In the genomic region with DNA sequence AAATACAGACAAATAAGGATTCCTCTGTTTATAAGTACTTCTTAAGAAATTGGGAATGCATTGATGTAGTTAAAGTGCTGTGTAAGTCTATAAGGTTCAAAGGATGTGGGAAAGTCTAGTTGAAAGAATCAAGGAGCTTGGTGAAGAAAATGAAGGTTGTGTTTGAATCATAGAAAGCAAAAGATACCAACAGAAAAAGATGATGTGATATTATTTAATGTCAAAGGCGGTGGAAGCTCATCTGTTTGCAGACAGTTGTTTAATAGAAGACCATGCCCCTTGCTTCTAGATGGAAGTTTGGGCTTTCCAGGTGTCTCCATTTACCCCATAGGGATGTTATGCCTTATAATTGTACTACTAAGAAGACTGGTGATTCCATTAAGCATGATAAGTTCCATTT, we compare ENCODE assay signal across 1 cellular context.
TF ChIP-seq lines count a peak whose summit lies in the region.

No MANE protein-coding gene starts in this region.

TF ChIP-seq in K562, 482 proteins besides CTCF, POLR2A, EP300 and RAD21 (continued from another document):
- TF ChIP-seq, protein P1, sequence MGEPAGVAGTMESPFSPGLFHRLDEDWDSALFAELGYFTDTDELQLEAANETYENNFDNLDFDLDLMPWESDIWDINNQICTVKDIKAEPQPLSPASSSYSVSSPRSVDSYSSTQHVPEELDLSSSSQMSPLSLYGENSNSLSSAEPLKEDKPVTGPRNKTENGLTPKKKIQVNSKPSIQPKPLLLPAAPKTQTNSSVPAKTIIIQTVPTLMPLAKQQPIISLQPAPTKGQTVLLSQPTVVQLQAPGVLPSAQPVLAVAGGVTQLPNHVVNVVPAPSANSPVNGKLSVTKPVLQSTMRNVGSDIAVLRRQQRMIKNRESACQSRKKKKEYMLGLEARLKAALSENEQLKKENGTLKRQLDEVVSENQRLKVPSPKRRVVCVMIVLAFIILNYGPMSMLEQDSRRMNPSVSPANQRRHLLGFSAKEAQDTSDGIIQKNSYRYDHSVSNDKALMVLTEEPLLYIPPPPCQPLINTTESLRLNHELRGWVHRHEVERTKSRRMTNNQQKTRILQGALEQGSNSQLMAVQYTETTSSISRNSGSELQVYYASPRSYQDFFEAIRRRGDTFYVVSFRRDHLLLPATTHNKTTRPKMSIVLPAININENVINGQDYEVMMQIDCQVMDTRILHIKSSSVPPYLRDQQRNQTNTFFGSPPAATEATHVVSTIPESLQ (CRISPR knock-in tag; IDR thresholded peaks at IDR 0.05): no peak
- TF ChIP-seq, protein P2, sequence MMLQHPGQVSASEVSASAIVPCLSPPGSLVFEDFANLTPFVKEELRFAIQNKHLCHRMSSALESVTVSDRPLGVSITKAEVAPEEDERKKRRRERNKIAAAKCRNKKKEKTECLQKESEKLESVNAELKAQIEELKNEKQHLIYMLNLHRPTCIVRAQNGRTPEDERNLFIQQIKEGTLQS (IDR thresholded peaks at IDR 0.05): peak; percentile 62
- TF ChIP-seq, protein P2 (CRISPR knock-in tag; conservative IDR thresholded peaks at IDR 0.05): no peak
- TF ChIP-seq SMARCA4 (IDR thresholded peaks at IDR 0.05) (no peak), PHB (CRISPR knock-in tag; IDR thresholded peaks at IDR 0.05) (no peak), HDAC3 (IDR thresholded peaks at IDR 0.05; ENCODE audit: borderline replicate concordance, partially characterized antibody) (no peak), EWSR1 (IDR thresholded peaks at IDR 0.05; ENCODE audit: borderline replicate concordance, low read depth, partially characterized antibody) (no peak), HNRNPL (IDR thresholded peaks at IDR 0.05; ENCODE audit: low read depth, low read length) (no peak), ZC3H4 (CRISPR knock-in tag; IDR thresholded peaks at IDR 0.05; ENCODE audit: borderline replicate concordance) (no peak), ILF3 (IDR thresholded peaks at IDR 0.05; ENCODE audit: borderline replicate concordance) (no peak), PHF20 (IDR thresholded peaks at IDR 0.05; ENCODE audit: partially characterized antibody) (no peak), RFX1 (IDR thresholded peaks at IDR 0.05) (no peak), ETV1 (tag; conservative IDR thresholded peaks at IDR 0.05; ENCODE audit: low read depth) (no peak), DIDO1 (tag; IDR thresholded peaks at IDR 0.05; ENCODE audit: low read depth) (no peak), TEAD2 (tag; IDR thresholded peaks at IDR 0.05) (no peak), NCOA2 (IDR thresholded peaks at IDR 0.05; ENCODE audit: partially characterized antibody in 2 of 2) (no peak), ZNF24 (IDR thresholded peaks at IDR 0.05) (no peak), POLR2G (IDR thresholded peaks at IDR 0.05; ENCODE audit: low read depth, low read length) (no peak), ZSCAN32 (CRISPR knock-in tag; IDR thresholded peaks at IDR 0.05) (peak; percentile 80)
- TF ChIP-seq, protein P3, sequence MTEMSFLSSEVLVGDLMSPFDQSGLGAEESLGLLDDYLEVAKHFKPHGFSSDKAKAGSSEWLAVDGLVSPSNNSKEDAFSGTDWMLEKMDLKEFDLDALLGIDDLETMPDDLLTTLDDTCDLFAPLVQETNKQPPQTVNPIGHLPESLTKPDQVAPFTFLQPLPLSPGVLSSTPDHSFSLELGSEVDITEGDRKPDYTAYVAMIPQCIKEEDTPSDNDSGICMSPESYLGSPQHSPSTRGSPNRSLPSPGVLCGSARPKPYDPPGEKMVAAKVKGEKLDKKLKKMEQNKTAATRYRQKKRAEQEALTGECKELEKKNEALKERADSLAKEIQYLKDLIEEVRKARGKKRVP (CRISPR knock-in tag; IDR thresholded peaks at IDR 0.05): peak; percentile 83
- TF ChIP-seq, protein P4, sequence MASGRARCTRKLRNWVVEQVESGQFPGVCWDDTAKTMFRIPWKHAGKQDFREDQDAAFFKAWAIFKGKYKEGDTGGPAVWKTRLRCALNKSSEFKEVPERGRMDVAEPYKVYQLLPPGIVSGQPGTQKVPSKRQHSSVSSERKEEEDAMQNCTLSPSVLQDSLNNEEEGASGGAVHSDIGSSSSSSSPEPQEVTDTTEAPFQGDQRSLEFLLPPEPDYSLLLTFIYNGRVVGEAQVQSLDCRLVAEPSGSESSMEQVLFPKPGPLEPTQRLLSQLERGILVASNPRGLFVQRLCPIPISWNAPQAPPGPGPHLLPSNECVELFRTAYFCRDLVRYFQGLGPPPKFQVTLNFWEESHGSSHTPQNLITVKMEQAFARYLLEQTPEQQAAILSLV (tag; IDR thresholded peaks at IDR 0.05): peak; percentile 25; the same call in 1 of the 2 replicates
- TF ChIP-seq, protein P5, sequence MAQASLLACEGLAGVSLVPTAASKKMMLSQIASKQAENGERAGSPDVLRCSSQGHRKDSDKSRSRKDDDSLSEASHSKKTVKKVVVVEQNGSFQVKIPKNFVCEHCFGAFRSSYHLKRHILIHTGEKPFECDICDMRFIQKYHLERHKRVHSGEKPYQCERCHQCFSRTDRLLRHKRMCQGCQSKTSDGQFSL (CRISPR knock-in tag; IDR thresholded peaks at IDR 0.05): no peak
- TF ChIP-seq, protein P5 (tag; IDR thresholded peaks at IDR 0.05): no peak
- TF ChIP-seq, protein P6, sequence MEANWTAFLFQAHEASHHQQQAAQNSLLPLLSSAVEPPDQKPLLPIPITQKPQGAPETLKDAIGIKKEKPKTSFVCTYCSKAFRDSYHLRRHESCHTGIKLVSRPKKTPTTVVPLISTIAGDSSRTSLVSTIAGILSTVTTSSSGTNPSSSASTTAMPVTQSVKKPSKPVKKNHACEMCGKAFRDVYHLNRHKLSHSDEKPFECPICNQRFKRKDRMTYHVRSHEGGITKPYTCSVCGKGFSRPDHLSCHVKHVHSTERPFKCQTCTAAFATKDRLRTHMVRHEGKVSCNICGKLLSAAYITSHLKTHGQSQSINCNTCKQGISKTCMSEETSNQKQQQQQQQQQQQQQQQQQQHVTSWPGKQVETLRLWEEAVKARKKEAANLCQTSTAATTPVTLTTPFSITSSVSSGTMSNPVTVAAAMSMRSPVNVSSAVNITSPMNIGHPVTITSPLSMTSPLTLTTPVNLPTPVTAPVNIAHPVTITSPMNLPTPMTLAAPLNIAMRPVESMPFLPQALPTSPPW (CRISPR knock-in tag; IDR thresholded peaks at IDR 0.05): no peak
- TF ChIP-seq, protein P7, sequence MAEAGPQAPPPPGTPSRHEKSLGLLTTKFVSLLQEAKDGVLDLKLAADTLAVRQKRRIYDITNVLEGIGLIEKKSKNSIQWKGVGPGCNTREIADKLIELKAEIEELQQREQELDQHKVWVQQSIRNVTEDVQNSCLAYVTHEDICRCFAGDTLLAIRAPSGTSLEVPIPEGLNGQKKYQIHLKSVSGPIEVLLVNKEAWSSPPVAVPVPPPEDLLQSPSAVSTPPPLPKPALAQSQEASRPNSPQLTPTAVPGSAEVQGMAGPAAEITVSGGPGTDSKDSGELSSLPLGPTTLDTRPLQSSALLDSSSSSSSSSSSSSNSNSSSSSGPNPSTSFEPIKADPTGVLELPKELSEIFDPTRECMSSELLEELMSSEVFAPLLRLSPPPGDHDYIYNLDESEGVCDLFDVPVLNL (CRISPR knock-in tag; IDR thresholded peaks at IDR 0.05; ENCODE audit: low read depth): no peak
TF ChIP-seq in K562: peak in this region for 5.
